Comparison of ENCODE assay signal across 29 cellular contexts in genomic region chr10:34709637-34710390, GRCh38.
DNase-seq lines count a peak whose midpoint lies in the region; ATAC-seq and TF ChIP-seq lines count a peak whose summit lies in the region.
"Had no signal": no experiment of that assay in that cellular context is flagged by ENCODE, and none has a peak within 500 bp of the region (broad histone marks: within the 10 kb centered on the region; RNA-seq: fewer than 3 reads in every experiment).

No MANE protein-coding gene starts in this region.

- H3K79me1 ChIP-seq in mesenchymal stem cell (replicated peaks; ENCODE audit: low read length, poor library complexity, severe bottlenecking): peaks cover 11% of the 10 kb centered on the region

- H3K4me3 ChIP-seq in ACC112 (ENCODE audit: low read depth, low read length) (no peak overlapping the region), PC-3 (ENCODE audit: low read length) (no peak overlapping the region), mesenchymal stem cell (ENCODE audit: insufficient read depth in 1 of 2, low read depth in 1 of 2, low read length in 2 of 2) (no peak overlapping the region), dorsolateral prefrontal cortex (no peak overlapping the region)
- H3K4me3 ChIP-seq: body of pancreas, colonic mucosa, ovary had no signal

- TF ChIP-seq CTCF in PC-3 (conservative IDR thresholded peaks at IDR 0.05; ENCODE audit: low read depth, low read length) (no peak), dorsolateral prefrontal cortex (IDR thresholded peaks at IDR 0.05 in 54 of 56, conservative IDR thresholded peaks at IDR 0.05 in 2 of 56; ENCODE audit: low read depth in 1 of 56, partially characterized antibody in 56 of 56) (no peak)

- peak overlapping the region; percentile 53 for H3K4me2 ChIP-seq in PC-3 (ENCODE audit: low read length)
- H3K4me2 ChIP-seq in mesenchymal stem cell (ENCODE audit: low read length, poor library complexity, severe bottlenecking): no peak overlapping the region

- peak overlapping the region; percentile 92 for H4K91ac ChIP-seq in mesenchymal stem cell (ENCODE audit: low read length)

- H3K9ac ChIP-seq in PC-3 (ENCODE audit: low read length) (no peak overlapping the region), mesenchymal stem cell (ENCODE audit: low read length) (peak overlapping the region; percentile 6)

- H3K23ac ChIP-seq in mesenchymal stem cell (ENCODE audit: low read length in 2 of 2): no peak overlapping the region

- H3K36me3 ChIP-seq in ACC112 (ENCODE audit: insufficient read depth, low read length): no peaks in the 10 kb centered on the region
- H3K36me3 ChIP-seq in PC-3 (ENCODE audit: low read depth, low read length): no peaks in the 10 kb centered on the region
- H3K36me3 ChIP-seq in mesenchymal stem cell (ENCODE audit: control insufficient read depth in 1 of 2, insufficient read depth in 2 of 2, low read depth in 1 of 2, low read length in 2 of 2): no peaks in the 10 kb centered on the region
- H3K36me3 ChIP-seq: colonic mucosa, ovary had no signal

- H2BK12ac ChIP-seq in mesenchymal stem cell (ENCODE audit: low read length in 2 of 2): peak overlapping the region; percentile 60 to 99

- POLR2A ChIA-PET in PC-3 (lab: Charles Lee; ENCODE audit: unreplicated experiment): no interaction called here

- H4K8ac ChIP-seq in mesenchymal stem cell (ENCODE audit: low read length): peak overlapping the region; percentile 84

- peaks cover 40% of the 10 kb centered on the region for H4K20me1 ChIP-seq in PC-3 (ENCODE audit: low read length)

- no peaks in the 10 kb centered on the region for H3K9me3 ChIP-seq in PC-3 (ENCODE audit: low read length)
- H3K9me3 ChIP-seq in mesenchymal stem cell (ENCODE audit: control insufficient read depth, low read length): no peaks in the 10 kb centered on the region
- H3K9me3 ChIP-seq: body of pancreas, Caco-2, colonic mucosa, ovary had no signal

- H3K4ac ChIP-seq in mesenchymal stem cell (ENCODE audit: low read depth in 1 of 2, low read length in 2 of 2): peak overlapping the region; percentile 87 to 92

- ATAC-seq in PC-3: peak; percentile 19
- ATAC-seq: activated naive CD8-positive, alpha-beta T cell treated with anti-CD3 and anti-CD28 coated beads, Interleukin-2, amount 50 U/mL, for 24 hours; body of pancreas; natural killer cell had no signal

- H3K27me3 ChIP-seq in ACC112 (ENCODE audit: insufficient read depth, low read length) (no peaks in the 10 kb centered on the region), PC-3 (ENCODE audit: low read length) (no peaks in the 10 kb centered on the region), mesenchymal stem cell (ENCODE audit: control insufficient read depth in 1 of 2, insufficient read depth in 1 of 2, low read length in 2 of 2) (no peaks in the 10 kb centered on the region), dorsolateral prefrontal cortex (peaks cover 0 to 3% (median 0%) of the 10 kb centered on the region in 45 donors)
- H3K27me3 ChIP-seq: body of pancreas, colonic mucosa, ovary had no signal

- H3F3A ChIP-seq in PC-3 (ENCODE audit: low read length, unreplicated experiment): peaks cover 9% of the 10 kb centered on the region

- H3K18ac ChIP-seq in mesenchymal stem cell (ENCODE audit: low read depth in 1 of 2, low read length in 2 of 2): peak overlapping the region; percentile 76 to 89

- BruUV-seq in PC-3 (replicated peaks; lab: Mats Ljungman, UMichigan): TSS peak; percentile 16

- peaks cover 48% of the 10 kb centered on the region for H3K4me1 ChIP-seq in ACC112 (ENCODE audit: control insufficient read depth, insufficient read depth, low read length, unreplicated experiment)
- H3K4me1 ChIP-seq in PC-3 (ENCODE audit: insufficient read depth, low read length): peaks cover 67% of the 10 kb centered on the region
- H3K4me1 ChIP-seq in mesenchymal stem cell (ENCODE audit: control insufficient read depth, insufficient read depth, low read depth, low read length): peaks cover 21% of the 10 kb centered on the region

- peak overlapping the region; percentile 42 for H2BK120ac ChIP-seq in mesenchymal stem cell (ENCODE audit: low read depth, low read length)

- no peak overlapping the region for H2BK5ac ChIP-seq in mesenchymal stem cell (ENCODE audit: low read depth, low read length, poor library complexity, severe bottlenecking)

- H2BK15ac ChIP-seq in mesenchymal stem cell (ENCODE audit: low read depth, poor library complexity, severe bottlenecking): peak overlapping the region; percentile 88

- 93% methylated on average over 6 of the region's 8 CpGs for WGBS in mesenchymal stem cell

- intact Hi-C loops in PC-3 (cut with micrococcal nuclease) (loop anchor here (1.0 kb wide), 2 partner anchors 11 kb away; no protein-coding TSS in a partner anchor), dorsolateral prefrontal cortex (cut with DNase I) (no loop called here)

- H2AFZ ChIP-seq in ACC112 (ENCODE audit: low read length, unreplicated experiment) (no peak overlapping the region), PC-3 (ENCODE audit: low read length) (no peak overlapping the region), mesenchymal stem cell (ENCODE audit: low read depth, low read length) (no peak overlapping the region)

- peak overlapping the region; percentile 95 for H2AK5ac ChIP-seq in mesenchymal stem cell (ENCODE audit: low read length, severe bottlenecking)

- H3K9me2 ChIP-seq in PC-3 (replicated peaks; ENCODE audit: low read length): no peaks in the 10 kb centered on the region

- H3K14ac ChIP-seq in mesenchymal stem cell (ENCODE audit: low read length in 2 of 2): peak overlapping the region in 1 of 2 experiments; percentile 55

- H3K27ac ChIP-seq in ACC112 (ENCODE audit: low read depth, low read length) (peak overlapping the region; percentile 54), PC-3 (ENCODE audit: low read length) (peak overlapping the region; percentile 25), mesenchymal stem cell (ENCODE audit: low read length, poor library complexity, severe bottlenecking) (peak overlapping the region; percentile 43), dorsolateral prefrontal cortex (peak overlapping the region in 2 of 59 donors; percentile 26 to 40)
- H3K27ac ChIP-seq: colonic mucosa had no signal

- H3K79me2 ChIP-seq in ACC112 (ENCODE audit: control insufficient read depth, insufficient read depth, low read length, unreplicated experiment) (peaks cover 42% of the 10 kb centered on the region), PC-3 (ENCODE audit: low read length) (peaks cover 93% of the 10 kb centered on the region)

- DNase-seq in PC-3 (no peak), dermis blood vessel endothelial cell (peak; percentile 57), mesenchymal stem cell (no peak), NCI-H2081 (lab: John Stamatoyannopoulos, UW) (no peak), NCI-H1417 treated with DMSO at 0.1 percent for 48 hours (lab: John Stamatoyannopoulos, UW) (no peak), cerebellar cortex (ENCODE audit: low spot score) (no peak), dorsolateral prefrontal cortex (no peak)
- DNase-seq: activated CD8-positive, alpha-beta memory T cell treated with anti-CD3 and anti-CD28 coated beads for 24 hours; activated gamma-delta T cell treated with Interleukin-2 at 50 U/mL for 16 hours; activated naive CD8-positive, alpha-beta T cell treated with anti-CD3 and anti-CD28 coated beads, Interleukin-2, amount 50 U/mL, for 24 hours; activated T-cell treated with anti-CD3 and anti-CD28 coated beads, Interleukin-2, amount 50 U/mL, for 24 hours; body of pancreas; C1 segment of cervical spinal cord; Caco-2; colonic mucosa; DMS79 treated with DMSO at 0.1 percent for 48 hours; endodermal cell; midbrain; natural killer cell; NCI-H1105 treated with DMSO at 0.1 percent for 48 hours; NCI-H2029 treated with DMSO at 0.1 percent for 48 hours; NCI-H345; NCI-H82; retina; SIG-M5; stimulated activated naive CD4-positive, alpha-beta T cell treated with Interleukin-2 at 50 U/mL for 16 hours; T-helper 1 cell had no signal

- CTCF ChIA-PET in PC-3 (lab: Charles Lee): interaction anchor here (1.0 to 1.5 kb wide), 2 partner anchors 14 to 44 kb away, joined by 3 to 7 read pairs; no protein-coding TSS in a partner anchor
